ENCODE assay signal across 10 cellular contexts in genomic region chrX:9573282-9574106, GRCh38.
A peak's percentile ranks its signal among the peaks of the same experiment; 100 is the strongest.
DNase-seq lines count a peak whose midpoint lies in the region; ATAC-seq and TF ChIP-seq lines count a peak whose summit lies in the region.
"Had no signal": no experiment of that assay in that cellular context is flagged by ENCODE, and none has a peak within 500 bp of the region (broad histone marks: within the 10 kb centered on the region; RNA-seq: fewer than 3 reads in every experiment).

No MANE protein-coding gene starts in this region.

- H3K9me3 Mint-ChIP-seq in activated CD4-positive, alpha-beta T cell treated with anti-CD3 and anti-CD28 coated beads, Interleukin-2, amount 10 ng/mL, durations not matched to agents 24 days and 14 days, result no peaks in the 10 kb centered on the region
- H3K9me3 Mint-ChIP-seq: activated T-helper 2 cell treated with anti-CD3 and anti-CD28 coated beads, Interferon-gamma antibody, Interleukin-2, Interleukin-4, amounts not matched to agents 10 μg/mL and 5 μg/mL and 100 μg/mL, durations not matched to agents 14 hours and 24 hours and 36 hours had no signal

- peak overlapping the region; percentile 1; the same call in 1 of the 2 replicates for H3K4me3 ChIP-seq in iPS-20b (ENCODE audit: low read length)
- H3K4me3 ChIP-seq in right atrium auricular region, result no peak overlapping the region

- no peaks in the 10 kb centered on the region for H3K27me3 Mint-ChIP-seq in activated CD4-positive, alpha-beta T cell treated with anti-CD3 and anti-CD28 coated beads, Interleukin-2, amount 10 ng/mL, durations not matched to agents 24 days and 14 days

- H3K4me3 Mint-ChIP-seq in activated CD4-positive, alpha-beta T cell treated with anti-CD3 and anti-CD28 coated beads, Interleukin-2, amount 10 ng/mL, durations not matched to agents 24 days and 14 days, result no peak overlapping the region

- intact Hi-C loops in activated CD4-positive, alpha-beta T cell treated with anti-CD3 and anti-CD28 coated beads, Interleukin-2, amount 10 ng/mL, durations not matched to agents 24 days and 14 days (cut with micrococcal nuclease), result no loop called here

- no peak for TF ChIP-seq CTCF in right atrium auricular region (IDR thresholded peaks at IDR 0.05)

- no peak overlapping the region for H3K27ac Mint-ChIP-seq in activated CD4-positive, alpha-beta T cell treated with anti-CD3 and anti-CD28 coated beads, Interleukin-2, amount 10 ng/mL, durations not matched to agents 24 days and 14 days
- H3K27ac Mint-ChIP-seq: activated T-helper 2 cell treated with anti-CD3 and anti-CD28 coated beads, Interferon-gamma antibody, Interleukin-2, Interleukin-4, amounts not matched to agents 10 μg/mL and 5 μg/mL and 100 μg/mL, durations not matched to agents 14 hours and 24 hours and 36 hours had no signal

- H3K36me3 Mint-ChIP-seq in activated CD4-positive, alpha-beta T cell treated with anti-CD3 and anti-CD28 coated beads, Interleukin-2, amount 10 ng/mL, durations not matched to agents 24 days and 14 days (ENCODE audit: low read depth), result peaks cover 8% of the 10 kb centered on the region

- H3K4me1 ChIP-seq in iPS-20b (ENCODE audit: insufficient read depth, low read length) (peaks cover 16% of the 10 kb centered on the region; the same call in 1 of the 2 replicates), right atrium auricular region (no peaks in the 10 kb centered on the region)

- peak; percentile 25 for ATAC-seq in GM21619 (IDR thresholded peaks at IDR 0.05; ENCODE audit: unreplicated experiment)
- no peak for ATAC-seq in GM19463 (IDR thresholded peaks at IDR 0.05; ENCODE audit: unreplicated experiment)
- ATAC-seq in HG02623 (IDR thresholded peaks at IDR 0.05; ENCODE audit: unreplicated experiment), result no peak

- H3K27me3 ChIP-seq in iPS-20b (ENCODE audit: insufficient read depth, low read length) (no peaks in the 10 kb centered on the region), right atrium auricular region (no peaks in the 10 kb centered on the region)

- peaks cover 7% of the 10 kb centered on the region for H3K4me1 Mint-ChIP-seq in activated CD4-positive, alpha-beta T cell treated with anti-CD3 and anti-CD28 coated beads, Interleukin-2, amount 10 ng/mL, durations not matched to agents 24 days and 14 days

- H3K27ac ChIP-seq in iPS-20b (ENCODE audit: low read length), result peak overlapping the region; percentile 46
- H3K27ac ChIP-seq in right atrium auricular region, result no peak overlapping the region

- no peaks in the 10 kb centered on the region for H3K36me3 ChIP-seq in iPS-20b (ENCODE audit: insufficient read depth, low read depth, low read length)
- no peaks in the 10 kb centered on the region for H3K36me3 ChIP-seq in right atrium auricular region

- H3K9ac ChIP-seq in iPS-20b (ENCODE audit: low read depth, low read length), result peak overlapping the region; percentile 39; the same call in 1 of the 2 replicates

- DNase-seq in DMS 273 (lab: John Stamatoyannopoulos, UW; ENCODE audit: unreplicated experiment) (peak; percentile 61), NCI-H1417 treated with DMSO at 0.1 percent for 48 hours (lab: John Stamatoyannopoulos, UW) (peak; percentile 50), right atrium auricular region (ENCODE audit: low spot score) (no peak)
- DNase-seq in activated CD4-positive, alpha-beta T cell treated with anti-CD3 and anti-CD28 coated beads, Interleukin-2, amount 10 ng/mL, durations not matched to agents 24 days and 14 days, result no peak
- DNase-seq: mammary epithelial cell had no signal

- H3K9me3 ChIP-seq in iPS-20b (ENCODE audit: insufficient read depth, low read depth, low read length), result no peaks in the 10 kb centered on the region
- no peaks in the 10 kb centered on the region for H3K9me3 ChIP-seq in right atrium auricular region

Comparison
In these comparisons a context has a peak if more than half of its experiments do, and no peak if none do; other contexts are left out.
1. DNase-seq: peak in DMS 273 (single experiment) and NCI-H1417 treated with DMSO at 0.1 percent for 48 hours (single experiment); none in activated CD4-positive, alpha-beta T cell treated with anti-CD3 and anti-CD28 coated beads, Interleukin-2, amount 10 ng/mL, durations not matched to agents 24 days and 14 days (single experiment) and right atrium auricular region (single experiment).